29 cellular contexts compared by ENCODE assay signal in the genomic region with DNA sequence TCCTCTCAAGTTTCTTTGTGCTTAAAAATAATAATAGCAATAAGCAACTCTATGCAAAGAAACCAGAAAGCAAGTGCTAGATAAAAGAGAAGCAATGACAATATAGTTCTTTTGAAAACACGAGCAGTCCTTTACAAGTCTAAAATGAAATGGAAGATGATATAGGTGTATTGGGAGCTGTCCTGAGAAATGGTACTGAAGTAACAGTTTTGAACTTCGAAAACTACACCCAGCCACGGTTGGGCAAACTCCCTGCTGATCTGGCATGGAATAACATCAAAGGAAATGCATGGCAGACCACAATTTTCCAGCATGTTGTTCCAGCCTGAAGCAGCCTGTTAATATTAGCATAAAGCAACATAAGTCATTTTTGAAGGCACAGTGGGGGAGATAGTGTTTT.
"Had no signal": no experiment of that assay in that cellular context is flagged by ENCODE, and none has a peak within 500 bp of the region (broad histone marks: within the 10 kb centered on the region; RNA-seq: fewer than 3 reads in every experiment).

No MANE protein-coding gene starts in this region.

- H3K27me3 Mint-ChIP-seq: activated naive CD8-positive, alpha-beta T cell; stimulated activated naive CD8-positive, alpha-beta T cell treated with anti-CD3 and anti-CD28 coated beads, Interleukin-15, amount 100 ng/mL, for 72 hours; type B pancreatic cell had no signal

- H3K4me1 ChIP-seq: gastroesophageal sphincter, left ventricle myocardium inferior, vagina had no signal

- H3K27ac ChIP-seq: dorsolateral prefrontal cortex, gastroesophageal sphincter, left ventricle myocardium inferior, ovary, skin epidermis, vagina, WERI-Rb-1 had no signal

- ATAC-seq: activated CD4-positive, CD25-positive, alpha-beta regulatory T cell treated with anti-CD3 and anti-CD28 coated beads, Interleukin-2, amount 50 U/mL, for 24 hours; gastroesophageal sphincter; sciatic nerve; stimulated activated naive CD8-positive, alpha-beta T cell treated with anti-CD3 and anti-CD28 coated beads, Interleukin-15, amount 100 ng/mL, for 72 hours had no signal

- H3K36me3 Mint-ChIP-seq: activated naive CD8-positive, alpha-beta T cell; type B pancreatic cell had no signal

- DNase-seq: activated CD4-positive, alpha-beta T cell treated with anti-CD3 and anti-CD28 coated beads for 48 hours; activated CD4-positive, alpha-beta T cell treated with anti-CD3 and anti-CD28 coated beads, Interleukin-2, amount 50 U/mL, for 48 hours; activated CD8-positive, alpha-beta memory T cell treated with anti-CD3 and anti-CD28 coated beads for 24 hours; activated effector memory CD4-positive, alpha-beta T cell treated with Interleukin-2 at 50 U/mL for 16 hours; activated naive CD4-positive, alpha-beta T cell treated with Interleukin-2 at 50 U/mL for 16 hours; anterior cingulate cortex; dorsolateral prefrontal cortex; effector memory CD4-positive, alpha-beta T cell; head of caudate nucleus; hippocampal formation; immature natural killer cell; left ventricle myocardium inferior; nephron progenitor cell; ovary; retina; stimulated activated CD4-positive, alpha-beta T cell treated with anti-CD3 and anti-CD28 coated beads, Interleukin-12 subunit alpha, Interleukin-12 subunit beta, amount 100 ng/mL, for 4 hours; stimulated activated CD4-positive, alpha-beta T cell treated with anti-CD3 and anti-CD28 coated beads, Interleukin-4, amount 100 ng/mL, for 1 hour; stimulated activated naive CD8-positive, alpha-beta T cell treated with anti-CD3 and anti-CD28 coated beads, Interleukin-15, amount 100 ng/mL, for 72 hours; substantia nigra; T1000; WERI-Rb-1 had no signal

- H3K27ac Mint-ChIP-seq: activated naive CD8-positive, alpha-beta T cell; immature natural killer cell; nephron progenitor cell; progenitor cell of endocrine pancreas; stimulated activated naive CD8-positive, alpha-beta T cell treated with anti-CD3 and anti-CD28 coated beads, Interleukin-15, amount 100 ng/mL, for 72 hours; type B pancreatic cell had no signal

- H3K36me3 ChIP-seq: gastroesophageal sphincter, left ventricle myocardium inferior, ovary, vagina, WERI-Rb-1 had no signal

- H3K4me1 Mint-ChIP-seq: immature natural killer cell; stimulated activated naive CD8-positive, alpha-beta T cell treated with anti-CD3 and anti-CD28 coated beads, Interleukin-15, amount 100 ng/mL, for 72 hours had no signal

- H3K4me3 ChIP-seq: dorsolateral prefrontal cortex, gastroesophageal sphincter, left ventricle myocardium inferior, ovary, skin epidermis, vagina had no signal

- H3K27me3 ChIP-seq: gastroesophageal sphincter, ovary, vagina had no signal

- H3K4me3 Mint-ChIP-seq: activated naive CD8-positive, alpha-beta T cell; immature natural killer cell; nephron progenitor cell; stimulated activated naive CD8-positive, alpha-beta T cell treated with anti-CD3 and anti-CD28 coated beads, Interleukin-15, amount 100 ng/mL, for 72 hours; type B pancreatic cell had no signal

- H3K9me3 Mint-ChIP-seq: nephron progenitor cell; stimulated activated naive CD8-positive, alpha-beta T cell treated with anti-CD3 and anti-CD28 coated beads, Interleukin-15, amount 100 ng/mL, for 72 hours; type B pancreatic cell had no signal
